1 cellular context compared by ENCODE assay signal in genomic region chr1:196651079-196651478, GRCh38.
TF ChIP-seq lines count a peak whose summit lies in the region.

No MANE protein-coding gene starts in this region.

TF ChIP-seq in IMR-90, 13 proteins besides CTCF, POLR2A, EP300 and RAD21 (continued from another document):
- TF ChIP-seq FOS (IDR thresholded peaks at IDR 0.05; ENCODE audit: low read depth, low read length) (no peak), MAZ (IDR thresholded peaks at IDR 0.05; ENCODE audit: borderline replicate concordance, low read depth, low read length) (no peak)
TF ChIP-seq in IMR-90: peak in this region for 0.
